ENCODE assay signal across 32 cellular contexts in genomic region chr5:8958602-8959001, GRCh38.
"Had no signal": no experiment of that assay in that cellular context is flagged by ENCODE, and none has a peak within 500 bp of the region (broad histone marks: within the 10 kb centered on the region; RNA-seq: fewer than 3 reads in every experiment).

No MANE protein-coding gene starts in this region.

- H3K4me1 ChIP-seq: body of pancreas, breast epithelium had no signal

- DNase-seq: activated B cell treated with CpG ODN at 0.5 μM for 24 hours; activated CD4-positive, alpha-beta memory T cell treated with anti-CD3 and anti-CD28 coated beads for 36 hours; activated CD4-positive, alpha-beta T cell treated with anti-CD3 and anti-CD28 coated beads for 4 hours; activated CD4-positive, alpha-beta T cell treated with anti-CD3 and anti-CD28 coated beads, Interleukin-2, amount 50 U/mL, for 1 hour; activated CD4-positive, CD25-positive, alpha-beta regulatory T cell treated with anti-CD3 and anti-CD28 coated beads, Interleukin-2, amount 50 U/mL, for 72 hours; activated CD8-positive, alpha-beta memory T cell treated with anti-CD3 and anti-CD28 coated beads, Interleukin-2, amount 50 U/mL, for 4 hours; activated effector memory CD4-positive, alpha-beta T cell treated with Interleukin-2 at 50 U/mL for 16 hours; activated naive CD4-positive, alpha-beta T cell treated with anti-CD3 and anti-CD28 coated beads, Interleukin-2, amount 50 U/mL, for 16 hours; activated naive CD8-positive, alpha-beta T cell treated with anti-CD3 and anti-CD28 coated beads for 36 hours; activated T-cell treated with anti-CD3 and anti-CD28 coated beads for 4 hours; activated T-cell treated with anti-CD3 and anti-CD28 coated beads, Interleukin-2, amount 50 U/mL, for 4 hours; body of pancreas; Kasumi-1; KG1; MM.1S; MV-4-11; NCI-H1092; NCI-H1436 treated with DMSO at 0.1 percent for 48 hours; NCI-H1694 treated with DMSO at 0.1 percent for 48 hours; NCI-H2029; NCI-H345; NCI-H524 treated with DMSO at 0.1 percent for 48 hours; PC-3; Right ventricle myocardium superior; SW 1271; T-helper 1 cell; T-helper 2 cell; T-helper 9 cell had no signal

- ATAC-seq: activated T-cell treated with anti-CD3 and anti-CD28 coated beads, Interleukin-2, amount 50 U/mL, for 4 hours; body of pancreas; PC-3 had no signal

- H3K36me3 ChIP-seq: breast epithelium had no signal

- H3K4me3 ChIP-seq: body of pancreas, breast epithelium, SK-N-MC had no signal

- H3K27ac ChIP-seq: body of pancreas, breast epithelium, RWPE1, SK-N-MC, VCaP had no signal

- H3K9me3 ChIP-seq: body of pancreas, breast epithelium had no signal
